Comparison of ENCODE assay signal across 26 cellular contexts in the genomic region with DNA sequence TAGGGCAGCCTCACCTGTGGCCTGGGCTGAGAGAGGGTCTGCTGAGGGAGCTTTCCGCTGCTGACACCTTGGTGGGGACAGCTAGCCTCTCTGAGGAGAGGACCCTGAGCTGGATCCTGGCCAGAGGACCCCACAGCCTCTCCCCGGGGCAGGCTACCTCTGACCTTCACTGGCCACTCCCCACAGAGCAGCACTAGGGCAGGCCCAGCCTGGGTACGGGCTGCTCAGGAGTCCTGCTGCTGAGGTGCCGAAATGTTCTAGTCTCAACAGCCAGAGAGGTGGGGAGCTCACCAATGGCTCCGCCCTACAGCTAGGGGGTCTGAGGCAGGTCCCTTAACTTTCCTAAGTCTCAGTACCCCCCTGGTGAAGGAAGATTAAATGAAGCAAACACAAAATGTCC. TPM values are rescaled to one million over a fixed set of nuclear protein-coding genes. Genes with fewer than 3 reads are reported as not detected.
DNase-seq lines count a peak whose midpoint lies in the region; ATAC-seq, FAIRE-seq and TF ChIP-seq lines count a peak whose summit lies in the region.
"Had no signal": no experiment of that assay in that cellular context is flagged by ENCODE, and none has a peak within 500 bp of the region (broad histone marks: within the 10 kb centered on the region; RNA-seq: fewer than 3 reads in every experiment).

No MANE protein-coding gene starts in this region.

- FAIRE-seq in frontal cortex (lab: Jason Lieb, UNC): no peak
- FAIRE-seq: A549, RCC 7860 had no signal

- H2AK5ac ChIP-seq in IMR-90 (ENCODE audit: low read depth, low read length): no peak overlapping the region

- no peak overlapping the region for H4K8ac ChIP-seq in IMR-90 (ENCODE audit: low read depth in 2 of 2, low read length in 2 of 2)

- H3K18ac ChIP-seq in IMR-90 (ENCODE audit: low read depth, low read length): no peak overlapping the region

- CTCF ChIA-PET in IMR-90 (lab: Yijun Ruan, JAX): no interaction called here
- CTCF ChIA-PET in activated CD8-positive, alpha-beta T cell treated with anti-CD3 and anti-CD28 coated beads, Interleukin-2, amount 10 ng/mL, durations not matched to agents 7 days and 5 days (lab: Charles Lee): interaction anchor here (1.7 kb wide), 1 partner anchor 19 kb away, joined by 4 read pairs; no protein-coding TSS in a partner anchor

- TF ChIP-seq POLR2A in IMR-90 (IDR thresholded peaks at IDR 0.05; ENCODE audit: low read depth, low read length) (no peak), spleen (IDR thresholded peaks at IDR 0.05) (no peak)

- H3K9me1 ChIP-seq in IMR-90 (ENCODE audit: insufficient read depth, low read length): peaks cover 8% of the 10 kb centered on the region; the same call in 1 of the 2 replicates

- H3K4me3 ChIP-seq in IMR-90 (ENCODE audit: insufficient read depth, low read depth, low read length) (no peak overlapping the region), spleen (no peak overlapping the region)
- H3K4me3 ChIP-seq: A549, colonic mucosa, stomach, tibial artery had no signal

- in situ Hi-C loops in IMR-90 (cut with MboI; ENCODE audit: low sequenced_read_pairs): no loop called here

- no TSS peak for BruUV-seq in IMR-90 (replicated peaks; lab: Mats Ljungman, UMichigan)

- TF ChIP-seq CTCF in IMR-90 (conservative IDR thresholded peaks at IDR 0.05; ENCODE audit: low read depth, low read length) (no peak), spleen (IDR thresholded peaks at IDR 0.05 in 8 of 11, conservative IDR thresholded peaks at IDR 0.05 in 3 of 11) (no peak)

- H3K4me3 Mint-ChIP-seq in activated naive CD8-positive, alpha-beta T cell: no peak overlapping the region
- no peak overlapping the region for H3K4me3 Mint-ChIP-seq in activated naive CD8-positive, alpha-beta T cell treated with anti-CD3 and anti-CD28 coated beads for 36 hours
- H3K4me3 Mint-ChIP-seq in activated CD8-positive, alpha-beta T cell treated with anti-CD3 and anti-CD28 coated beads, Interleukin-2, amount 10 ng/mL, durations not matched to agents 7 days and 5 days: no peak overlapping the region
- H3K4me3 Mint-ChIP-seq: activated CD4-positive, alpha-beta memory T cell treated with anti-CD3 and anti-CD28 coated beads, Interleukin-2, amount 10 ng/mL, durations not matched to agents 7 days and 5 days; endodermal cell; H9 had no signal

- H4K5ac ChIP-seq in IMR-90 (ENCODE audit: low read depth, low read length): no peak overlapping the region

- H3K56ac ChIP-seq in IMR-90 (ENCODE audit: extremely low read depth, insufficient read depth, low read length): no peak overlapping the region

- intact Hi-C loops in IMR-90 (cut with micrococcal nuclease) (no loop called here), spleen (cut with DNase I; ENCODE audit: low total_unique reads) (no loop called here)

- H3K4me1 ChIP-seq in IMR-90 (ENCODE audit: control insufficient read depth, insufficient read depth, low read length) (peaks cover 5% of the 10 kb centered on the region; the same call in 1 of the 2 replicates), spleen (peaks cover 19 to 81% (median 67%) of the 10 kb centered on the region in 6 donors)
- H3K4me1 ChIP-seq: A549, breast epithelium, Caco-2, colonic mucosa, foreskin keratinocyte, tibial artery had no signal

- H4K20me1 ChIP-seq in IMR-90 (ENCODE audit: insufficient read depth, low read length): peaks cover 21% of the 10 kb centered on the region

- peak overlapping the region; percentile 10 for H3K27ac Mint-ChIP-seq in activated naive CD8-positive, alpha-beta T cell
- no peak overlapping the region for H3K27ac Mint-ChIP-seq in activated naive CD8-positive, alpha-beta T cell treated with anti-CD3 and anti-CD28 coated beads for 36 hours
- H3K27ac Mint-ChIP-seq in activated CD8-positive, alpha-beta T cell treated with anti-CD3 and anti-CD28 coated beads, Interleukin-2, amount 10 ng/mL, durations not matched to agents 7 days and 5 days: peak overlapping the region; percentile 11
- H3K27ac Mint-ChIP-seq: activated CD4-positive, alpha-beta memory T cell treated with anti-CD3 and anti-CD28 coated beads, Interleukin-2, amount 10 ng/mL, durations not matched to agents 7 days and 5 days; endodermal cell; H9 had no signal

- peaks cover 44% of the 10 kb centered on the region for H3K4me1 Mint-ChIP-seq in activated naive CD8-positive, alpha-beta T cell (ENCODE audit: low read depth)
- H3K4me1 Mint-ChIP-seq in activated naive CD8-positive, alpha-beta T cell treated with anti-CD3 and anti-CD28 coated beads for 36 hours: peaks cover 23% of the 10 kb centered on the region
- H3K4me1 Mint-ChIP-seq in activated CD8-positive, alpha-beta T cell treated with anti-CD3 and anti-CD28 coated beads, Interleukin-2, amount 10 ng/mL, durations not matched to agents 7 days and 5 days (ENCODE audit: low read depth): peaks cover 45% of the 10 kb centered on the region
- H3K4me1 Mint-ChIP-seq: endodermal cell had no signal

- DNase-seq in activated naive CD8-positive, alpha-beta T cell treated with anti-CD3 and anti-CD28 coated beads for 36 hours: no peak
- DNase-seq in IMR-90 (no peak), spleen (peak; percentile 73), COLO829 (ENCODE audit: low spot score) (no peak), frontal cortex (ENCODE audit: low spot score in 2 of 2) (no peak)
- DNase-seq in activated CD8-positive, alpha-beta T cell treated with anti-CD3 and anti-CD28 coated beads, Interleukin-2, amount 10 ng/mL, durations not matched to agents 7 days and 5 days: no peak
- DNase-seq: activated CD4-positive, alpha-beta memory T cell treated with anti-CD3 and anti-CD28 coated beads, Interleukin-2, amount 10 ng/mL, durations not matched to agents 7 days and 5 days; activated CD4-positive, alpha-beta T cell treated with anti-CD3 and anti-CD28 coated beads for 1 hour; activated effector memory CD4-positive, alpha-beta T cell treated with Interleukin-2 at 50 U/mL for 16 hours; Caco-2; colonic mucosa; endodermal cell; foreskin keratinocyte; GDM1; H9; left cardiac atrium; NCI-H2029 treated with DMSO at 0.1 percent for 48 hours; NCI-H526 treated with DMSO at 0.1 percent for 48 hours; stomach; tibial artery had no signal

- no peak overlapping the region for H2BK20ac ChIP-seq in IMR-90 (ENCODE audit: low read depth, low read length)

- no peaks in the 10 kb centered on the region for H3K9me3 Mint-ChIP-seq in activated naive CD8-positive, alpha-beta T cell (ENCODE audit: low read depth)
- no peaks in the 10 kb centered on the region for H3K9me3 Mint-ChIP-seq in activated naive CD8-positive, alpha-beta T cell treated with anti-CD3 and anti-CD28 coated beads for 36 hours
- H3K9me3 Mint-ChIP-seq in activated CD8-positive, alpha-beta T cell treated with anti-CD3 and anti-CD28 coated beads, Interleukin-2, amount 10 ng/mL, durations not matched to agents 7 days and 5 days (ENCODE audit: insufficient read depth): no peaks in the 10 kb centered on the region
- H3K9me3 Mint-ChIP-seq: activated CD4-positive, alpha-beta memory T cell treated with anti-CD3 and anti-CD28 coated beads, Interleukin-2, amount 10 ng/mL, durations not matched to agents 7 days and 5 days; endodermal cell; H9 had no signal

- H2AK9ac ChIP-seq in IMR-90 (replicated peaks; ENCODE audit: low read depth, low read length, poor library complexity): peak overlapping the region; percentile 39

- no peak overlapping the region for H3K4ac ChIP-seq in IMR-90 (ENCODE audit: low read depth, low read length)

- H4K91ac ChIP-seq in IMR-90 (ENCODE audit: insufficient read depth, low read depth, low read length): no peak overlapping the region

- POLR2A ChIA-PET in IMR-90 (lab: Charles Lee; ENCODE audit: unreplicated experiment): interaction anchor here (0.5 kb wide), 1 partner anchor 898 kb away, joined by 8 read pairs; the partner anchor contains the start of gene ATF4
- POLR2A ChIA-PET in activated CD8-positive, alpha-beta T cell treated with anti-CD3 and anti-CD28 coated beads, Interleukin-2, amount 10 ng/mL, durations not matched to agents 7 days and 5 days (lab: Charles Lee): no interaction called here

- TF ChIP-seq RAD21 in IMR-90 (IDR thresholded peaks at IDR 0.05; ENCODE audit: low read length): no peak

- H2BK120ac ChIP-seq in IMR-90 (ENCODE audit: low read depth, low read length): no peak overlapping the region

- no peak overlapping the region for H3K27ac ChIP-seq in IMR-90 (ENCODE audit: insufficient read depth, low read length)
- peak overlapping the region in 5 of 8 donors; percentile 14 to 87 (median 77) for H3K27ac ChIP-seq in spleen
- H3K27ac ChIP-seq: colonic mucosa, foreskin keratinocyte, tibial artery had no signal

- H3K79me1 ChIP-seq in IMR-90 (ENCODE audit: low read depth in 1 of 2, low read length in 2 of 2): peaks cover 4 to 69% of the 10 kb centered on the region in 2 experiments; a peak in 3 of 4 replicates

- H3K23ac ChIP-seq in IMR-90 (ENCODE audit: low read depth, low read length): no peak overlapping the region

- H3K4me2 ChIP-seq in IMR-90 (ENCODE audit: low read depth, low read length): no peak overlapping the region
- H3K4me2 ChIP-seq: A549 had no signal

- no peak overlapping the region for H3K14ac ChIP-seq in IMR-90 (replicated peaks; ENCODE audit: low read depth, low read length)

- ATAC-seq in IMR-90 (ENCODE audit: low read depth) (no peak), HG03097 (IDR thresholded peaks at IDR 0.05; ENCODE audit: low FRiP score, unreplicated experiment) (no peak)
- no peak for ATAC-seq in activated CD8-positive, alpha-beta T cell treated with anti-CD3 and anti-CD28 coated beads, Interleukin-2, amount 10 ng/mL, durations not matched to agents 7 days and 5 days
- ATAC-seq: A549, esophagus mucosa, foreskin keratinocyte had no signal

- H3K27me3 ChIP-seq in IMR-90 (ENCODE audit: control insufficient read depth, insufficient read depth, low read length) (no peaks in the 10 kb centered on the region), spleen (replicated peaks in 1 of 7) (no peaks in the 10 kb centered on the region)
- H3K27me3 ChIP-seq: breast epithelium, colonic mucosa, foreskin keratinocyte, stomach, tibial artery had no signal

- no peak overlapping the region for H2AFZ ChIP-seq in IMR-90 (replicated peaks; ENCODE audit: low read length, poor library complexity)

- no peaks in the 10 kb centered on the region for H3K36me3 Mint-ChIP-seq in activated naive CD8-positive, alpha-beta T cell
- peaks cover 21% of the 10 kb centered on the region for H3K36me3 Mint-ChIP-seq in activated naive CD8-positive, alpha-beta T cell treated with anti-CD3 and anti-CD28 coated beads for 36 hours
- H3K36me3 Mint-ChIP-seq in activated CD8-positive, alpha-beta T cell treated with anti-CD3 and anti-CD28 coated beads, Interleukin-2, amount 10 ng/mL, durations not matched to agents 7 days and 5 days (ENCODE audit: low read depth): peaks cover 56% of the 10 kb centered on the region

- H3K36me3 ChIP-seq in IMR-90 (ENCODE audit: control insufficient read depth, insufficient read depth, low read length) (peaks cover 71% of the 10 kb centered on the region), spleen (peaks cover 0 to 100% (median 70%) of the 10 kb centered on the region in 6 donors)

- dilution Hi-C loops in IMR-90 (cut with HindIII; ENCODE audit: low sequenced_read_pairs, unreplicated experiment): no loop called here

- no peaks in the 10 kb centered on the region for H3K27me3 Mint-ChIP-seq in activated naive CD8-positive, alpha-beta T cell
- no peaks in the 10 kb centered on the region for H3K27me3 Mint-ChIP-seq in activated naive CD8-positive, alpha-beta T cell treated with anti-CD3 and anti-CD28 coated beads for 36 hours
- no peaks in the 10 kb centered on the region for H3K27me3 Mint-ChIP-seq in activated CD8-positive, alpha-beta T cell treated with anti-CD3 and anti-CD28 coated beads, Interleukin-2, amount 10 ng/mL, durations not matched to agents 7 days and 5 days (ENCODE audit: low read depth)
- H3K27me3 Mint-ChIP-seq: activated CD4-positive, alpha-beta memory T cell treated with anti-CD3 and anti-CD28 coated beads, Interleukin-2, amount 10 ng/mL, durations not matched to agents 7 days and 5 days had no signal

- no CpG with 5 or more reads among the region's 5 CpGs for WGBS in IMR-90 (ENCODE audit: extremely low coverage in 2 of 2, insufficient read length in 1 of 2), 2 experiments
- WGBS in spleen, 5 donors: 83 to 98% (median 95%) methylated on average over 1 to 5 of the region's 5 CpGs

- no peak overlapping the region for H2BK15ac ChIP-seq in IMR-90 (ENCODE audit: low read depth, low read length)

- H3K9me3 ChIP-seq in IMR-90 (ENCODE audit: control insufficient read depth, insufficient read depth, low read length) (no peaks in the 10 kb centered on the region), spleen (no peaks in the 10 kb centered on the region)
- H3K9me3 ChIP-seq: A549, breast epithelium, Caco-2, colonic mucosa, stomach, tibial artery had no signal

- no peak overlapping the region for H2BK5ac ChIP-seq in IMR-90 (ENCODE audit: low read depth, low read length, poor library complexity, severe bottlenecking)

- H3K9ac ChIP-seq in IMR-90 (ENCODE audit: low read depth, low read length): no peak overlapping the region

RNA-seq across cellular contexts. Expression of gene SGSM3, which starts 47.5 kb away (rescaled TPM):
- 10 to 100 TPM; 37.6 to 41.4 TPM for total RNA-seq in activated naive CD8-positive, alpha-beta T cell treated with anti-CD3 and anti-CD28 coated beads for 36 hours
- total RNA-seq in IMR-90 (2012; rRNA removed) (36.4 and 47.5 TPM in 2 replicates), spleen (10 to 100 TPM; 56.3 to 99.3 (median 88.2) TPM), frontal cortex (42.8 TPM)
- polyA plus RNA-seq in IMR-90 (2012; rRNA removed) (90.1 and 97.4 TPM in 2 replicates), spleen (100 to 1,000 TPM; 100 to 176 (median 161) TPM)
- polyA plus RNA-seq in IMR-90 (2012; cell fraction: cytosol; rRNA removed): 53.3 and 63.2 TPM in 2 replicates
- 505 and 1,239 TPM in 2 replicates for polyA plus RNA-seq in IMR-90 (2012; cell fraction: nucleus; rRNA removed; ENCODE audit: low replicate concordance)
- total RNA-seq in activated CD8-positive, alpha-beta T cell treated with anti-CD3 and anti-CD28 coated beads, Interleukin-2, amount 10 ng/mL, durations not matched to agents 7 days and 5 days: 100 to 1,000 TPM; 105 TPM
